In genomic region chr9:37036237-37037136, GRCh38 we compare ENCODE assay signal across 8 cellular contexts. TPM values are rescaled to one million over a fixed set of nuclear protein-coding genes. Genes with fewer than 3 reads are reported as not detected.
DNase-seq lines count a peak whose midpoint lies in the region; ATAC-seq and TF ChIP-seq lines count a peak whose summit lies in the region.

No MANE protein-coding gene starts in this region.

- peak; percentile 33 for ATAC-seq in HG03280 (IDR thresholded peaks at IDR 0.05; ENCODE audit: unreplicated experiment)
- ATAC-seq in SK-N-SH treated with all-trans-retinoic acid at 6 μM for 48 hours, result peak; percentile 69

- H3K27ac ChIP-seq in coronary artery (no peak overlapping the region), suprapubic skin (no peak overlapping the region)

- H3K27me3 ChIP-seq in suprapubic skin, result peaks cover 100% of the 10 kb centered on the region

- H3K4me3 ChIP-seq in coronary artery, result peak overlapping the region; percentile 83
- H3K4me3 ChIP-seq in suprapubic skin, result peak overlapping the region; percentile 64

- WGBS in suprapubic skin, result 5% methylated on average over 35 of the region's 76 CpGs

- CTCF ChIA-PET in GM10248 (lab: Yijun Ruan, JAX), result interaction anchor here (0.7 to 2.5 kb wide), 16 partner anchors 8 to 300 kb away, joined by 3 to 11 read pairs (median 3); partner anchors contain the start of gene ZCCHC7

- TF ChIP-seq CTCF in GM10248 (IDR thresholded peaks at IDR 0.05; ENCODE audit: control extremely low read depth, extremely low read depth, low read depth, missing control alignments) (peak; percentile 44), coronary artery (IDR thresholded peaks at IDR 0.05) (no peak), suprapubic skin (IDR thresholded peaks at IDR 0.05) (no peak)

- no peak for TF ChIP-seq POLR2A in suprapubic skin (IDR thresholded peaks at IDR 0.05)

- no peak for TF ChIP-seq EP300 in suprapubic skin (IDR thresholded peaks at IDR 0.05)

- POLR2A ChIA-PET in GM10248 (lab: Yijun Ruan, JAX), result interaction anchor here (0.6 to 1.5 kb wide), 5 partner anchors 40 to 449 kb away, joined by 3 to 9 read pairs (median 3); partner anchors contain the start of genes POLR1E and ZCCHC7

- DNase-seq in GM10248 (ENCODE audit: extremely low spot score) (peak; percentile 59), coronary artery (ENCODE audit: low spot score) (no peak), lung microvascular endothelial cell (ENCODE audit: low read depth in 2 of 2) (peak; percentile 28 to 34), suprapubic skin (ENCODE audit: low spot score in 2 of 2) (peak in 1 of 2 donors; percentile 64), NCI-H187 treated with DMSO at 0.1 percent for 48 hours (lab: John Stamatoyannopoulos, UW) (no peak), NCI-H1105 (lab: John Stamatoyannopoulos, UW) (no peak)

- H3K9me3 ChIP-seq in suprapubic skin, result no peaks in the 10 kb centered on the region

- H3K4me1 ChIP-seq in suprapubic skin, result peaks cover 45% of the 10 kb centered on the region

- H3K36me3 ChIP-seq in suprapubic skin, result no peaks in the 10 kb centered on the region

TF ChIP-seq in SK-N-SH treated with all-trans-retinoic acid at 6 μM for 48 hours, 23 proteins besides CTCF, POLR2A, EP300 and RAD21:
- no peak for TF ChIP-seq GLIS3 (CRISPR knock-in tag; IDR thresholded peaks at IDR 0.05)
- no peak for TF ChIP-seq TSHZ2 (CRISPR knock-in tag; IDR thresholded peaks at IDR 0.05)
- no peak for TF ChIP-seq ZNF70 (CRISPR knock-in tag; IDR thresholded peaks at IDR 0.05)
- no peak for TF ChIP-seq CREB5 (CRISPR knock-in tag; IDR thresholded peaks at IDR 0.05; ENCODE audit: low read depth)
TF ChIP-seq in SK-N-SH treated with all-trans-retinoic acid at 6 μM for 48 hours: peak in this region for 0.

RNA-seq across cellular contexts. Expression of gene PAX5, which starts 2.4 kb away (rescaled TPM):
- not detected in 2 replicates for total RNA-seq in lung microvascular endothelial cell
- under 1 TPM in 1 of 4 donors, not detected in 3; 0.04 TPM for total RNA-seq in suprapubic skin

Comparison
In these comparisons a context has a peak if more than half of its experiments do, and no peak if none do; other contexts are left out.
1. DNase-seq: peak in GM10248 (single experiment) and lung microvascular endothelial cell (2 of 2); none in coronary artery (single experiment), NCI-H187 treated with DMSO at 0.1 percent for 48 hours (single experiment) and NCI-H1105 (single experiment).